In genomic region chr11:65218446-65218845, GRCh38 we compare ENCODE assay signal across 25 cellular contexts. TPM values are rescaled to one million over a fixed set of nuclear protein-coding genes. Genes with fewer than 3 reads are reported as not detected.
"Had no signal": no experiment of that assay in that cellular context is flagged by ENCODE, and none has a peak within 500 bp of the region (broad histone marks: within the 10 kb centered on the region; RNA-seq: fewer than 3 reads in every experiment).

No MANE protein-coding gene starts in this region.

- H3K4me1 ChIP-seq: body of pancreas, right lobe of liver had no signal

- H3K36me3 ChIP-seq: esophagus muscularis mucosa, right lobe of liver, vagina had no signal

- FAIRE-seq: frontal cortex had no signal

- H3K27me3 ChIP-seq: body of pancreas, esophagus muscularis mucosa, right lobe of liver, vagina had no signal

- ATAC-seq: body of pancreas; right lobe of liver; stimulated activated naive B cell treated with anti-CD40 and anti-IgM and Interleukin-4, amounts not matched to agents 10 μg/mL and 1 μg/mL and 100 μg/mL, for 72 hours had no signal

- H3K9me3 ChIP-seq: body of pancreas, esophagus muscularis mucosa, right lobe of liver, vagina had no signal

- H3K27ac ChIP-seq: body of pancreas, esophagus muscularis mucosa, right lobe of liver, vagina had no signal

- H3K4me3 ChIP-seq: body of pancreas, esophagus muscularis mucosa, right lobe of liver, smooth muscle cell, vagina had no signal

- DNase-seq: activated CD4-positive, alpha-beta T cell treated with anti-CD3 and anti-CD28 coated beads for 4 hours; activated CD4-positive, alpha-beta T cell treated with anti-CD3 and anti-CD28 coated beads, Interleukin-2, amount 50 U/mL, for 48 hours; activated CD4-positive, CD25-positive, alpha-beta regulatory T cell; activated effector memory CD4-positive, alpha-beta T cell treated with anti-CD3 and anti-CD28 coated beads, Interleukin-2, amount 50 U/mL, for 16 hours; activated naive CD4-positive, alpha-beta T cell treated with anti-CD3 and anti-CD28 coated beads, Interleukin-2, amount 10 ng/mL, durations not matched to agents 7 days and 5 days; anterior cingulate cortex; body of pancreas; caudate nucleus; effector memory CD4-positive, alpha-beta T cell; hippocampal formation; nucleus accumbens; stimulated activated CD4-positive, alpha-beta T cell treated with anti-CD3 and anti-CD28 coated beads, Interleukin-2, amount 100 ng/mL, for 48 hours; stimulated activated CD8-positive, alpha-beta memory T cell treated with anti-CD3 and anti-CD28 coated beads, Interleukin-4, amount 100 ng/mL, for 48 hours; stimulated activated naive B cell treated with anti-CD40 and anti-IgM and Interleukin-4, amounts not matched to agents 10 μg/mL and 1 μg/mL and 100 μg/mL, for 72 hours; T1000 had no signal

RNA-seq across cellular contexts. Expression of gene SPDYC, which starts 48.4 kb away (rescaled TPM):
- total RNA-seq: activated CD8-positive, alpha-beta memory T cell treated with anti-CD3 and anti-CD28 coated beads for 36 hours; body of pancreas; dermis microvascular lymphatic vessel endothelial cell; esophagus muscularis mucosa; frontal cortex; mononuclear cell; myocyte; smooth muscle cell; temporal lobe; vagina had no signal
- polyA plus RNA-seq: smooth muscle cell had no signal
